In genomic region chr12:11917501-11917900, GRCh38 we compare ENCODE assay signal across 21 cellular contexts.
A peak's percentile ranks its signal among the peaks of the same experiment; 100 is the strongest.
DNase-seq lines count a peak whose midpoint lies in the region; ATAC-seq and TF ChIP-seq lines count a peak whose summit lies in the region.
"Had no signal": no experiment of that assay in that cellular context is flagged by ENCODE, and none has a peak within 500 bp of the region (broad histone marks: within the 10 kb centered on the region; RNA-seq: fewer than 3 reads in every experiment).

No MANE protein-coding gene starts in this region.

- H2BK120ac ChIP-seq in mesendoderm (ENCODE audit: low read depth, low read length), result no peak overlapping the region

- H3K9me3 ChIP-seq in endodermal cell (ENCODE audit: control insufficient read depth, low read length), result no peaks in the 10 kb centered on the region
- H3K9me3 ChIP-seq: A549, BE2C had no signal

- H2BK15ac ChIP-seq in mesendoderm (replicated peaks; ENCODE audit: low read depth), result no peak overlapping the region

- H3K79me1 ChIP-seq in mesendoderm (ENCODE audit: low read length), result no peaks in the 10 kb centered on the region

- H3K27me3 Mint-ChIP-seq in endodermal cell (ENCODE audit: insufficient read depth), result peaks cover 18% of the 10 kb centered on the region
- peaks cover 0 to 4% of the 10 kb centered on the region in 2 donors for H3K27me3 Mint-ChIP-seq in stimulated activated naive B cell treated with anti-CD40 and anti-IgM and Interleukin-4, amounts not matched to agents 10 μg/mL and 1 μg/mL and 100 μg/mL, for 72 hours
- H3K27me3 Mint-ChIP-seq: CD4-positive, alpha-beta T cell; CD8-positive, alpha-beta memory T cell had no signal

- ATAC-seq in stimulated activated naive B cell treated with anti-CD40 and anti-IgM and Interleukin-4, amounts not matched to agents 10 μg/mL and 1 μg/mL and 100 μg/mL, for 72 hours (replicated peaks), result no peak
- ATAC-seq in HG02759 (IDR thresholded peaks at IDR 0.05; ENCODE audit: unreplicated experiment) (no peak), GM21619 (IDR thresholded peaks at IDR 0.05; ENCODE audit: unreplicated experiment) (no peak)
- ATAC-seq: A549, GM23338, HCT116 had no signal

- peaks cover 18% of the 10 kb centered on the region for H3K9me3 Mint-ChIP-seq in endodermal cell
- H3K9me3 Mint-ChIP-seq in stimulated activated naive B cell treated with anti-CD40 and anti-IgM and Interleukin-4, amounts not matched to agents 10 μg/mL and 1 μg/mL and 100 μg/mL, for 72 hours, result no peaks in the 10 kb centered on the region
- H3K9me3 Mint-ChIP-seq: CD14-positive monocyte; CD4-positive, alpha-beta T cell; CD8-positive, alpha-beta memory T cell; GM23338 had no signal

- no peak overlapping the region for H4K8ac ChIP-seq in mesendoderm (ENCODE audit: low read depth, low read length)

- WGBS in endodermal cell (ENCODE audit: insufficient coverage in 1 of 2, insufficient read length in 1 of 2), 2 experiments, result 68 to 86% methylated on average over 4 of the region's 4 CpGs
- no CpG with 5 or more reads among the region's 4 CpGs for WGBS in mesendoderm (ENCODE audit: extremely low coverage, insufficient coverage, low lambda C conversion rate)

- TF ChIP-seq CTCF in endodermal cell (conservative IDR thresholded peaks at IDR 0.05), result no peak

- H3K56ac ChIP-seq in mesendoderm (ENCODE audit: low read length), result no peak overlapping the region

- no peak overlapping the region for H2BK5ac ChIP-seq in mesendoderm (ENCODE audit: low read length)

- no peaks in the 10 kb centered on the region for H3K79me2 ChIP-seq in mesendoderm (ENCODE audit: control insufficient read depth, insufficient read depth, low read length)

- H4K5ac ChIP-seq in mesendoderm (ENCODE audit: low read length), result no peak overlapping the region

- peaks cover 6% of the 10 kb centered on the region for H3K36me3 Mint-ChIP-seq in endodermal cell (ENCODE audit: low read depth)
- no peaks in the 10 kb centered on the region for H3K36me3 Mint-ChIP-seq in stimulated activated naive B cell treated with anti-CD40 and anti-IgM and Interleukin-4, amounts not matched to agents 10 μg/mL and 1 μg/mL and 100 μg/mL, for 72 hours
- H3K36me3 Mint-ChIP-seq: CD14-positive monocyte; CD8-positive, alpha-beta memory T cell had no signal

- H3K4ac ChIP-seq in mesendoderm (ENCODE audit: low read depth, low read length), result no peak overlapping the region

- H3K9ac ChIP-seq in endodermal cell (ENCODE audit: extremely low read depth, low read length, poor library complexity, severe bottlenecking) (no peak overlapping the region), mesendoderm (ENCODE audit: low read length) (no peak overlapping the region)
- H3K9ac ChIP-seq: BLaER1 treated with 17β-estradiol and CSF1 and Interleukin-3, amounts not matched to agents 10 nM and 100 nM had no signal

- H3K36me3 ChIP-seq in endodermal cell (ENCODE audit: control insufficient read depth, insufficient read depth, low read length) (no peaks in the 10 kb centered on the region), mesendoderm (ENCODE audit: control insufficient read depth, insufficient read depth, low read length) (no peaks in the 10 kb centered on the region)
- H3K36me3 ChIP-seq: BE2C; BLaER1 treated with 17β-estradiol and CSF1 and Interleukin-3, amounts not matched to agents 10 nM and 100 nM had no signal

- H3K27me3 ChIP-seq in endodermal cell (ENCODE audit: control insufficient read depth, insufficient read depth, low read length, poor library complexity, severe bottlenecking) (no peaks in the 10 kb centered on the region), mesendoderm (ENCODE audit: insufficient read depth, low read length, poor library complexity) (no peaks in the 10 kb centered on the region)
- H3K27me3 ChIP-seq: BE2C; BLaER1 treated with 17β-estradiol and CSF1 and Interleukin-3, amounts not matched to agents 10 nM and 100 nM had no signal

- H3K4me1 ChIP-seq in endodermal cell (ENCODE audit: control insufficient read depth, insufficient read depth, low read length), result peaks cover 8% of the 10 kb centered on the region
- peaks cover 5% of the 10 kb centered on the region for H3K4me1 ChIP-seq in mesendoderm (ENCODE audit: control insufficient read depth, low read depth, low read length)
- H3K4me1 ChIP-seq: A549 had no signal

- H3K27ac ChIP-seq in endodermal cell (ENCODE audit: low read depth, low read length), result no peak overlapping the region
- no peak overlapping the region for H3K27ac ChIP-seq in mesendoderm (ENCODE audit: low read depth, low read length)
- H3K27ac ChIP-seq: 22Rv1; A549; BLaER1 treated with 17β-estradiol and CSF1 and Interleukin-3, amounts not matched to agents 10 nM and 100 nM had no signal

- no peak overlapping the region for H3K18ac ChIP-seq in mesendoderm (ENCODE audit: low read length)

- no peak overlapping the region for H2AK5ac ChIP-seq in mesendoderm (ENCODE audit: low read length)

- peak; percentile 50 for DNase-seq in NCI-H82 (lab: John Stamatoyannopoulos, UW)
- no peak for DNase-seq in NCI-H82 treated with DMSO at 0.1 percent for 48 hours (lab: John Stamatoyannopoulos, UW; ENCODE audit: unreplicated experiment)
- peak; percentile 65 for DNase-seq in endodermal cell
- DNase-seq in mesendoderm, result peak; percentile 84
- DNase-seq in stimulated activated naive B cell treated with anti-CD40 and anti-IgM and Interleukin-4, amounts not matched to agents 10 μg/mL and 1 μg/mL and 100 μg/mL, for 72 hours, result no peak
- DNase-seq in D341Med (ENCODE audit: low spot score), result no peak
- DNase-seq: ACHN; AML-193; BE2C; CD4-positive, alpha-beta T cell; CD8-positive, alpha-beta memory T cell; DMS79 treated with DMSO at 0.1 percent for 48 hours; H9 had no signal

- no peak overlapping the region for H3K4me3 ChIP-seq in endodermal cell (ENCODE audit: low read length)
- no peak overlapping the region for H3K4me3 ChIP-seq in mesendoderm (ENCODE audit: low read length)
- H3K4me3 ChIP-seq: A549; BLaER1 treated with 17β-estradiol and CSF1 and Interleukin-3, amounts not matched to agents 10 nM and 100 nM; GM23338 had no signal

- H3K23ac ChIP-seq in mesendoderm (ENCODE audit: low read length), result no peak overlapping the region

- H3K4me3 Mint-ChIP-seq in endodermal cell, result no peak overlapping the region
- no peak overlapping the region for H3K4me3 Mint-ChIP-seq in stimulated activated naive B cell treated with anti-CD40 and anti-IgM and Interleukin-4, amounts not matched to agents 10 μg/mL and 1 μg/mL and 100 μg/mL, for 72 hours
- H3K4me3 Mint-ChIP-seq: CD14-positive monocyte; CD4-positive, alpha-beta T cell; CD8-positive, alpha-beta memory T cell; GM23338; H9 had no signal

- H3K4me1 Mint-ChIP-seq in endodermal cell, result peaks cover 28% of the 10 kb centered on the region
- H3K4me1 Mint-ChIP-seq in stimulated activated naive B cell treated with anti-CD40 and anti-IgM and Interleukin-4, amounts not matched to agents 10 μg/mL and 1 μg/mL and 100 μg/mL, for 72 hours, result peaks cover 0 to 6% of the 10 kb centered on the region in 2 donors
- H3K4me1 Mint-ChIP-seq: CD8-positive, alpha-beta memory T cell; GM23338 had no signal

- no peak overlapping the region for H3K4me2 ChIP-seq in mesendoderm (ENCODE audit: low read length)
- H3K4me2 ChIP-seq: A549, GM23338 had no signal

- peak overlapping the region; percentile 59 for H3K27ac Mint-ChIP-seq in endodermal cell
- H3K27ac Mint-ChIP-seq in stimulated activated naive B cell treated with anti-CD40 and anti-IgM and Interleukin-4, amounts not matched to agents 10 μg/mL and 1 μg/mL and 100 μg/mL, for 72 hours, result peak overlapping the region; percentile 9
- H3K27ac Mint-ChIP-seq: CD4-positive, alpha-beta T cell; GM23338 had no signal

Comparison
In these comparisons a context has a peak if more than half of its experiments do, and no peak if none do; other contexts are left out.
1. DNase-seq: peak in NCI-H82 (single experiment), endodermal cell (single experiment) and mesendoderm (single experiment); none in NCI-H82 treated with DMSO at 0.1 percent for 48 hours (single experiment), stimulated activated naive B cell treated with anti-CD40 and anti-IgM and Interleukin-4, amounts not matched to agents 10 μg/mL and 1 μg/mL and 100 μg/mL, for 72 hours (single experiment) and D341Med (single experiment).